In genomic region chr13:112791662-112792440, GRCh38 we compare ENCODE assay signal across 15 cellular contexts.
DNase-seq lines count a peak whose midpoint lies in the region; ATAC-seq, FAIRE-seq and TF ChIP-seq lines count a peak whose summit lies in the region.
"Had no signal": no experiment of that assay in that cellular context is flagged by ENCODE, and none has a peak within 500 bp of the region (broad histone marks: within the 10 kb centered on the region; RNA-seq: fewer than 3 reads in every experiment).

No MANE protein-coding gene starts in this region.

- H3K4me3 ChIP-seq in HepG2 (replicated peaks in 1 of 3; ENCODE audit: insufficient read depth in 1 of 3, low read depth in 2 of 3, low read length in 3 of 3), result no peak overlapping the region
- no peak overlapping the region for H3K4me3 ChIP-seq in right lobe of liver
- H3K4me3 ChIP-seq in kidney (ENCODE audit: low read length in 2 of 2), result no peak overlapping the region
- peak overlapping the region; percentile 14 for H3K4me3 ChIP-seq in upper lobe of right lung
- no peak overlapping the region for H3K4me3 ChIP-seq in spleen
- H3K4me3 ChIP-seq: adrenal gland, GM23248, prostate gland had no signal

- in situ Hi-C loops in HepG2 (cut with HindIII; ENCODE audit: extremely low pct_ligation_motif_present, low pct_unique_long_range_greater_than_20kb), result no loop called here

- BruUV-seq in HepG2 (replicated peaks; lab: Mats Ljungman, UMichigan), result no TSS peak

- TF ChIP-seq RAD21 in HepG2 (CRISPR knock-in tag; IDR thresholded peaks at IDR 0.05), result no peak

- no peak for TF ChIP-seq POLR2A in HepG2 (IDR thresholded peaks at IDR 0.05; ENCODE audit: insufficient read depth in 1 of 2, low read depth in 2 of 2, low read length in 2 of 2)
- TF ChIP-seq POLR2A in right lobe of liver (IDR thresholded peaks at IDR 0.05), result no peak
- TF ChIP-seq POLR2A in spleen (IDR thresholded peaks at IDR 0.05), result no peak

- H4K20me1 ChIP-seq in HepG2 (ENCODE audit: insufficient read depth, low read length), result no peaks in the 10 kb centered on the region

- H3K36me3 ChIP-seq in HepG2 (replicated peaks in 1 of 2; ENCODE audit: control insufficient read depth in 1 of 2, insufficient read depth in 2 of 2, low read length in 2 of 2), result peaks cover 14 to 52% of the 10 kb centered on the region in 2 experiments; a peak in 4 of 5 replicates
- H3K36me3 ChIP-seq in right lobe of liver, result no peaks in the 10 kb centered on the region
- H3K36me3 ChIP-seq in kidney (ENCODE audit: control insufficient read depth in 1 of 2, insufficient read depth in 2 of 2, low read length in 2 of 2), result no peaks in the 10 kb centered on the region
- peaks cover 6% of the 10 kb centered on the region for H3K36me3 ChIP-seq in upper lobe of right lung
- peaks cover 0 to 64% (median 3%) of the 10 kb centered on the region in 6 donors for H3K36me3 ChIP-seq in spleen
- H3K36me3 ChIP-seq: adrenal gland, BE2C, prostate gland had no signal

- H3K27me3 ChIP-seq in HepG2 (ENCODE audit: control insufficient read depth in 1 of 2, insufficient read depth in 2 of 2, low read length in 2 of 2), result no peaks in the 10 kb centered on the region
- no peaks in the 10 kb centered on the region for H3K27me3 ChIP-seq in right lobe of liver
- H3K27me3 ChIP-seq in upper lobe of right lung, result no peaks in the 10 kb centered on the region
- H3K27me3 ChIP-seq in spleen (replicated peaks in 1 of 7), result no peaks in the 10 kb centered on the region
- H3K27me3 ChIP-seq: adrenal gland, BE2C had no signal

- TF ChIP-seq CTCF in HepG2 (CRISPR knock-in tag; IDR thresholded peaks at IDR 0.05) (no peak), right lobe of liver (IDR thresholded peaks at IDR 0.05) (no peak), kidney (IDR thresholded peaks at IDR 0.05; ENCODE audit: borderline replicate concordance, extremely low read depth, insufficient read depth) (no peak), upper lobe of right lung (IDR thresholded peaks at IDR 0.05) (no peak), spleen (IDR thresholded peaks at IDR 0.05 in 8 of 11, conservative IDR thresholded peaks at IDR 0.05 in 3 of 11) (no peak)

- H2AFZ ChIP-seq in HepG2 (ENCODE audit: low read length), result no peak overlapping the region
- H2AFZ ChIP-seq: GM23248 had no signal

- CTCF ChIA-PET in HepG2 (lab: Yijun Ruan, JAX; ENCODE audit: low intra/inter-chr PET ratio, low total read pairs), result no interaction called here

- no peaks in the 10 kb centered on the region for H3K4me1 ChIP-seq in HepG2 (ENCODE audit: insufficient read depth, low read length)
- H3K4me1 ChIP-seq in right lobe of liver, result no peaks in the 10 kb centered on the region
- H3K4me1 ChIP-seq in kidney (ENCODE audit: control insufficient read depth in 1 of 2, insufficient read depth in 1 of 2, low read depth in 1 of 2, low read length in 2 of 2), result peaks cover 8 to 13% of the 10 kb centered on the region in 2 donors
- H3K4me1 ChIP-seq in upper lobe of right lung, result peaks cover 15% of the 10 kb centered on the region
- peaks cover 0 to 14% (median 5%) of the 10 kb centered on the region in 6 donors for H3K4me1 ChIP-seq in spleen
- H3K4me1 ChIP-seq: adrenal gland, BE2C, prostate gland had no signal

- FAIRE-seq in HepG2 (lab: Jason Lieb, UNC) (no peak), kidney (lab: Jason Lieb, UNC) (no peak)

- no peak for ATAC-seq in HepG2
- no peak for ATAC-seq in right lobe of liver
- peak; percentile 94 for ATAC-seq in upper lobe of right lung

- H3K4me2 ChIP-seq in HepG2 (ENCODE audit: low read depth, low read length), result no peak overlapping the region
- H3K4me2 ChIP-seq: KMS-11 had no signal

- POLR2A ChIA-PET in HepG2 (lab: Yijun Ruan, JAX), result no interaction called here

- WGBS in HepG2 (ENCODE audit: low lambda C conversion rate), result 96% methylated on average over 16 of the region's 20 CpGs
- WGBS in right lobe of liver (ENCODE audit: insufficient coverage, low coverage, low lambda C conversion rate, missing lambda C conversion rate), result 80% methylated on average over 9 of the region's 20 CpGs
- 71 to 83% (median 80%) methylated on average over 20 of the region's 20 CpGs for WGBS in spleen, 5 donors

- H3K9me3 ChIP-seq in HepG2 (ENCODE audit: low read length), result no peaks in the 10 kb centered on the region
- no peaks in the 10 kb centered on the region for H3K9me3 ChIP-seq in right lobe of liver
- H3K9me3 ChIP-seq in kidney (ENCODE audit: control insufficient read depth in 1 of 2, low read length in 2 of 2), result no peaks in the 10 kb centered on the region
- H3K9me3 ChIP-seq in upper lobe of right lung, result no peaks in the 10 kb centered on the region
- no peaks in the 10 kb centered on the region for H3K9me3 ChIP-seq in spleen
- H3K9me3 ChIP-seq: adrenal gland, BE2C, prostate gland had no signal

- TF ChIP-seq EP300 in HepG2 (IDR thresholded peaks at IDR 0.05; ENCODE audit: low read depth in 2 of 2, low read length in 2 of 2) (no peak), HepG2 (CRISPR knock-in tag; IDR thresholded peaks at IDR 0.05; ENCODE audit: borderline replicate concordance) (no peak)

- no peaks in the 10 kb centered on the region for H3K79me2 ChIP-seq in HepG2 (ENCODE audit: insufficient read depth, low read length)

- H3K9ac ChIP-seq in HepG2 (ENCODE audit: insufficient read depth, low read depth, low read length) (no peak overlapping the region), kidney (ENCODE audit: low read length in 2 of 2) (peak overlapping the region in 1 of 2 donors; percentile 30)
- H3K9ac ChIP-seq: GM23248, KMS-11 had no signal

- intact Hi-C loops in HepG2 (cut with micrococcal nuclease; ENCODE audit: unreplicated experiment), result no loop called here
- intact Hi-C loops in right lobe of liver (cut with DNase I), result no loop called here
- intact Hi-C loops in kidney (cut with DNase I), result no loop called here
- intact Hi-C loops in upper lobe of right lung (cut with DNase I), result no loop called here
- intact Hi-C loops in spleen (cut with DNase I; ENCODE audit: low total_unique reads), result no loop called here

- no peak for DNase-seq in HepG2 (ENCODE audit: low spot score)
- DNase-seq in right lobe of liver, result no peak
- DNase-seq in NCI-H2227 (lab: John Stamatoyannopoulos, UW; ENCODE audit: unreplicated experiment), result peak; percentile 57
- DNase-seq in kidney, result no peak
- peak; percentile 93 for DNase-seq in upper lobe of right lung
- no peak for DNase-seq in cerebellum (ENCODE audit: low spot score)
- no peak for DNase-seq in spleen
- no peak for DNase-seq in foreskin melanocyte
- DNase-seq: BE2C, GM23248, midbrain, NCI-H1694 treated with DMSO at 0.1 percent for 48 hours had no signal

- H3K27ac ChIP-seq in HepG2 (ENCODE audit: extremely low read length, insufficient read depth, low read length) (no peak overlapping the region), right lobe of liver (no peak overlapping the region), kidney (ENCODE audit: low read depth in 2 of 2, low read length in 2 of 2) (peak overlapping the region; percentile 48 to 85), upper lobe of right lung (peak overlapping the region; percentile 73), spleen (no peak overlapping the region)
- H3K27ac ChIP-seq: adrenal gland, GM23248, KMS-11, prostate gland had no signal

TF ChIP-seq in HepG2, 621 proteins besides CTCF, POLR2A, EP300 and RAD21:
- no peak for TF ChIP-seq TCF7L2 (IDR thresholded peaks at IDR 0.05; ENCODE audit: low read depth, low read length)
- TF ChIP-seq AGO2 (optimal IDR thresholded peaks at IDR 0.05; ENCODE audit: low read depth, low read length), result peak; percentile 30

Comparison
In these comparisons a context has a peak if more than half of its experiments do, and no peak if none do; other contexts are left out.
1. DNase-seq: peak in NCI-H2227 (single experiment) and upper lobe of right lung (single experiment); none in HepG2 (single experiment), right lobe of liver (0 of 3), kidney (single experiment), cerebellum (single experiment), spleen (single experiment) and foreskin melanocyte (single experiment).
2. H3K27ac ChIP-seq: peak in kidney (2 of 2) and upper lobe of right lung (single experiment); none in HepG2 (single experiment), right lobe of liver (0 of 3) and spleen (0 of 8).